ENCODE assay signal across 1 cellular context in the genomic region with DNA sequence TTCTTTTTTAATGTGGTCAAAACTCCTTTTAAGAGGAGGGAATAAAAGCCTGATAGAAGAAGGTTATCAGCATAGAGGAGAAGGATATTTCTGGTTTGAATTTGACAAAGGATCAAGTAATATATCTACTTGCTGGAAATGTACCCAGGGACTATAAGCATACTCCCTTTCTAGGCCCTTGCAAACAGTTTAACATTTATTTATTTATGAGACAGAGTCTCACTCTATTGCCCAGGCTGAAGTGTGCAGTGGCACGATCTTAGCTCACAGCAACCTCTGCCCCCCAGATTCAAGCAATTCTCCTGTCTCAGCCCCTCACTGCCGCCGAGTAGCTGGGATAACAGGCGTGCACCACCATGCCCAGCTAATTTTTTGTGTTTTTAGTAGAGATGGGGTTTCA.
TF ChIP-seq lines count a peak whose summit lies in the region.

No MANE protein-coding gene starts in this region.

TF ChIP-seq in HCT116, 20 proteins besides CTCF, POLR2A, EP300 and RAD21 (continued from another document):
- TF ChIP-seq EGR1 (IDR thresholded peaks at IDR 0.05; ENCODE audit: low read depth), result no peak
- no peak for TF ChIP-seq ZNF274 (IDR thresholded peaks at IDR 0.05; ENCODE audit: low read depth, low read length)
- TF ChIP-seq SP1 (IDR thresholded peaks at IDR 0.05; ENCODE audit: low read depth), result no peak
- TF ChIP-seq JUND (IDR thresholded peaks at IDR 0.05), result no peak
- TF ChIP-seq FOSL1 (IDR thresholded peaks at IDR 0.05; ENCODE audit: low read depth), result no peak
- TF ChIP-seq CEBPB (IDR thresholded peaks at IDR 0.05; ENCODE audit: low read depth), result no peak
- TF ChIP-seq YY1 (IDR thresholded peaks at IDR 0.05; ENCODE audit: extremely low read depth, insufficient replicate concordance, low read depth, low read length), result no peak
